ENCODE assay signal across 3 cellular contexts in genomic region chr2:39708003-39708402, GRCh38.
TF ChIP-seq lines count a peak whose summit lies in the region.

No MANE protein-coding gene starts in this region.

TF ChIP-seq in A549, 52 proteins besides CTCF, POLR2A, EP300 and RAD21:
- TF ChIP-seq MAFK (IDR thresholded peaks at IDR 0.05; ENCODE audit: partially characterized antibody) (peak; percentile 89), PBX3 (IDR thresholded peaks at IDR 0.05) (no peak)

TF ChIP-seq in IMR-90, 13 proteins besides CTCF, POLR2A, EP300 and RAD21:
- TF ChIP-seq USF2 (IDR thresholded peaks at IDR 0.05; ENCODE audit: low read depth, low read length) = no peak
- no peak for TF ChIP-seq NFE2L2 (IDR thresholded peaks at IDR 0.05; ENCODE audit: low read depth, low read length)
- peak; percentile 81 for TF ChIP-seq MAFK (IDR thresholded peaks at IDR 0.05; ENCODE audit: low read depth, low read length)
- TF ChIP-seq FOS (IDR thresholded peaks at IDR 0.05; ENCODE audit: low read depth, low read length) = no peak
TF ChIP-seq in IMR-90: peak in this region for 1.

TF ChIP-seq in K562, 482 proteins besides CTCF, POLR2A, EP300 and RAD21:
- TF ChIP-seq MTA1 (IDR thresholded peaks at IDR 0.05; ENCODE audit: borderline replicate concordance) (no peak), MAFF (IDR thresholded peaks at IDR 0.05; ENCODE audit: low read length) (peak; percentile 56), C11orf30 (IDR thresholded peaks at IDR 0.05; ENCODE audit: low read depth) (peak; percentile 82), MAFK (IDR thresholded peaks at IDR 0.05; ENCODE audit: low read length) (peak; percentile 48; the same call in 1 of the 2 replicates), ZNF316 (IDR thresholded peaks at IDR 0.05) (peak; percentile 91), CEBPB (tag; IDR thresholded peaks at IDR 0.05) (no peak), CREB1 (IDR thresholded peaks at IDR 0.05) (no peak), CREB1 (CRISPR knock-in tag; IDR thresholded peaks at IDR 0.05) (no peak), MAFG (tag; conservative IDR thresholded peaks at IDR 0.05) (peak; percentile 75)
